ENCODE assay signal across 2 cellular contexts in genomic region chr7:138081868-138082267, GRCh38.
TF ChIP-seq lines count a peak whose summit lies in the region.

No MANE protein-coding gene starts in this region.

TF ChIP-seq in GM23338, 12 proteins besides CTCF, POLR2A, EP300 and RAD21:
- TF ChIP-seq ZNF462 (CRISPR knock-in tag; IDR thresholded peaks at IDR 0.05) = no peak
- TF ChIP-seq ETS1 (IDR thresholded peaks at IDR 0.05) = no peak
- TF ChIP-seq JUNB (IDR thresholded peaks at IDR 0.05; ENCODE audit: unreplicated experiment) = no peak
- no peak for TF ChIP-seq EZH2phosphoT487 (IDR thresholded peaks at IDR 0.05; ENCODE audit: unreplicated experiment)

TF ChIP-seq in H1, 55 proteins besides CTCF, POLR2A, EP300 and RAD21:
- no peak for TF ChIP-seq RNF2 (IDR thresholded peaks at IDR 0.05; ENCODE audit: borderline replicate concordance, low read depth, low read length, missing control alignments, poor library complexity, severe bottlenecking)
